In the genomic region with DNA sequence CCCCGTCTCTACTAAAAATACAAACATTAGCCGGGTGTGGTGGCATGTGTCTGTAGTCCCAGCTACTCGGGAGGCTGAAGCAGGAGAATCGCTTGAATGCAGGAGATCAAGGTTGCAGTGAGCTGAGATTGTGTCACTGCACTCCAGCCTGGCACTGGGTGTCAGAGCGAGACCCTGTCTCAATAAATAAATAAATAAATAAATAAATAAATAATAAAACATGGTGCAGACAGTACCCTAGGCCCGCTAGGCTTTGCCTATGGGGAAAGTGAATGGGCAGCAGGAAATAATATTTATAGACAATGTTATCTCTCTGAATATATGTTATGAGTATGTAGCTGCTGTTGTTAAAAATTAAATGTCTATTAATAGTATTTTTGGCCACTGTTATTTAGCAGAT, we compare ENCODE assay signal across 10 cellular contexts.
"Had no signal": no experiment of that assay in that cellular context is flagged by ENCODE, and none has a peak within 500 bp of the region (broad histone marks: within the 10 kb centered on the region; RNA-seq: fewer than 3 reads in every experiment).

No MANE protein-coding gene starts in this region.

- H3K4me2 ChIP-seq: KMS-11 had no signal

- H3K27ac Mint-ChIP-seq: IgD-negative memory B cell had no signal

- FAIRE-seq: HepG2, HTR-8/SVneo, K562 had no signal

- H3K4me3 ChIP-seq: K562 had no signal

- H3K9ac ChIP-seq: KMS-11 had no signal

- H3K4me3 Mint-ChIP-seq: IgD-negative memory B cell had no signal

- DNase-seq: IMR-90, Karpas-422, KBM-7, KG1 had no signal

- H3K36me3 Mint-ChIP-seq: IgD-negative memory B cell had no signal

- H3K27ac ChIP-seq: HL-60, KMS-11 had no signal

- ATAC-seq: HepG2, K562 had no signal

- H3K27me3 Mint-ChIP-seq: IgD-negative memory B cell had no signal

- H3K9me3 Mint-ChIP-seq: IgD-negative memory B cell had no signal
